ENCODE assay signal across 17 cellular contexts in genomic region chr7:123724725-123725381, GRCh38. TPM values are rescaled to one million over a fixed set of nuclear protein-coding genes. Genes with fewer than 3 reads are reported as not detected.
DNase-seq lines count a peak whose midpoint lies in the region; ATAC-seq and TF ChIP-seq lines count a peak whose summit lies in the region.
"Had no signal": no experiment of that assay in that cellular context is flagged by ENCODE, and none has a peak within 500 bp of the region (broad histone marks: within the 10 kb centered on the region; RNA-seq: fewer than 3 reads in every experiment).

No MANE protein-coding gene starts in this region.

- H3K27ac Mint-ChIP-seq in activated CD8-positive, alpha-beta T cell treated with anti-CD3 and anti-CD28 coated beads, Interleukin-2, amount 10 ng/mL, durations not matched to agents 7 days and 5 days, result peak overlapping the region; percentile 81
- peak overlapping the region in 7 of 10 donors; percentile 28 to 61 (median 47) for H3K27ac Mint-ChIP-seq in naive thymus-derived CD8-positive, alpha-beta T cell
- H3K27ac Mint-ChIP-seq in Calu3 (ENCODE audit: unreplicated experiment), result no peak overlapping the region
- H3K27ac Mint-ChIP-seq: activated T-helper 17 cell treated with anti-CD3 and anti-CD28 coated beads, Interleukin-2, amount 50 U/mL, for 72 hours had no signal

- H3K4me1 Mint-ChIP-seq in activated CD8-positive, alpha-beta T cell treated with anti-CD3 and anti-CD28 coated beads, Interleukin-2, amount 10 ng/mL, durations not matched to agents 7 days and 5 days (ENCODE audit: low read depth), result peaks cover 59% of the 10 kb centered on the region
- peaks cover 18 to 76% (median 57%) of the 10 kb centered on the region in 4 donors for H3K4me1 Mint-ChIP-seq in naive thymus-derived CD8-positive, alpha-beta T cell
- H3K4me1 Mint-ChIP-seq in Calu3 (ENCODE audit: low read depth, unreplicated experiment), result peaks cover 35% of the 10 kb centered on the region

- CTCF ChIA-PET in activated CD8-positive, alpha-beta T cell treated with anti-CD3 and anti-CD28 coated beads, Interleukin-2, amount 10 ng/mL, durations not matched to agents 7 days and 5 days (lab: Charles Lee), result interaction anchor here (2.8 kb wide), 1 partner anchor 24 kb away, joined by 17 read pairs; the partner anchor contains the start of gene WASL
- CTCF ChIA-PET in Calu3 (lab: Charles Lee), result no interaction called here

- peaks cover 28% of the 10 kb centered on the region for H3K36me3 Mint-ChIP-seq in activated CD8-positive, alpha-beta T cell treated with anti-CD3 and anti-CD28 coated beads, Interleukin-2, amount 10 ng/mL, durations not matched to agents 7 days and 5 days (ENCODE audit: low read depth)
- H3K36me3 Mint-ChIP-seq in naive thymus-derived CD8-positive, alpha-beta T cell, result peaks cover 7 to 10% (median 8%) of the 10 kb centered on the region in 3 donors
- H3K36me3 Mint-ChIP-seq in Calu3 (ENCODE audit: insufficient read depth, unreplicated experiment), result no peaks in the 10 kb centered on the region

- intact Hi-C loops in Calu3 (cut with micrococcal nuclease; ENCODE audit: unreplicated experiment), result no loop called here

- POLR2A ChIA-PET in activated CD8-positive, alpha-beta T cell treated with anti-CD3 and anti-CD28 coated beads, Interleukin-2, amount 10 ng/mL, durations not matched to agents 7 days and 5 days (lab: Charles Lee), result interaction anchor here (1.4 to 2.1 kb wide), 2 partner anchors 24 kb away, joined by 8 to 12 read pairs; partner anchors contain the start of gene WASL
- POLR2A ChIA-PET in naive thymus-derived CD8-positive, alpha-beta T cell (lab: Charles Lee), result no interaction called here

- peak; percentile 43 for ATAC-seq in activated CD8-positive, alpha-beta T cell treated with anti-CD3 and anti-CD28 coated beads, Interleukin-2, amount 10 ng/mL, durations not matched to agents 7 days and 5 days
- ATAC-seq in naive thymus-derived CD8-positive, alpha-beta T cell, result no peak
- ATAC-seq in GM21526 (IDR thresholded peaks at IDR 0.05; ENCODE audit: low FRiP score, unreplicated experiment), result no peak
- ATAC-seq: activated T-helper 17 cell treated with anti-CD3 and anti-CD28 coated beads, Interleukin-2, amount 50 U/mL, for 72 hours; GM23338 had no signal

- DNase-seq in EL (peak; percentile 10), Kasumi-1 (lab: John Stamatoyannopoulos, UW) (peak; percentile 20 to 47), Calu3 (no peak), NCI-H1417 treated with DMSO at 0.1 percent for 48 hours (lab: John Stamatoyannopoulos, UW) (no peak)
- DNase-seq in activated CD8-positive, alpha-beta T cell treated with anti-CD3 and anti-CD28 coated beads, Interleukin-2, amount 10 ng/mL, durations not matched to agents 7 days and 5 days, result no peak
- DNase-seq in naive thymus-derived CD8-positive, alpha-beta T cell, result peak in 2 of 10 donors; percentile 3 to 18
- DNase-seq: activated CD4-positive, alpha-beta T cell treated with anti-CD3 and anti-CD28 coated beads, Interleukin-2, amount 50 U/mL, for 4 hours; anterior cingulate cortex; colonic mucosa; DMS79; NCI-H1930; OCI-M1; SK-N-SH; stimulated activated CD4-positive, alpha-beta T cell treated with anti-CD3 and anti-CD28 coated beads, Interleukin-4, amount 100 ng/mL, for 24 hours had no signal

- no peaks in the 10 kb centered on the region for H3K9me3 Mint-ChIP-seq in activated CD8-positive, alpha-beta T cell treated with anti-CD3 and anti-CD28 coated beads, Interleukin-2, amount 10 ng/mL, durations not matched to agents 7 days and 5 days (ENCODE audit: insufficient read depth)
- H3K9me3 Mint-ChIP-seq in naive thymus-derived CD8-positive, alpha-beta T cell, result peaks cover 0 to 4% (median 0%) of the 10 kb centered on the region in 9 donors
- no peaks in the 10 kb centered on the region for H3K9me3 Mint-ChIP-seq in Calu3 (ENCODE audit: low read depth, unreplicated experiment)
- H3K9me3 Mint-ChIP-seq: activated T-helper 17 cell treated with anti-CD3 and anti-CD28 coated beads, Interleukin-2, amount 50 U/mL, for 72 hours; GM23338 had no signal

- H3K27me3 Mint-ChIP-seq in activated CD8-positive, alpha-beta T cell treated with anti-CD3 and anti-CD28 coated beads, Interleukin-2, amount 10 ng/mL, durations not matched to agents 7 days and 5 days (ENCODE audit: low read depth), result no peaks in the 10 kb centered on the region
- H3K27me3 Mint-ChIP-seq in naive thymus-derived CD8-positive, alpha-beta T cell, result no peaks in the 10 kb centered on the region
- no peaks in the 10 kb centered on the region for H3K27me3 Mint-ChIP-seq in Calu3 (ENCODE audit: unreplicated experiment)
- H3K27me3 Mint-ChIP-seq: activated T-helper 17 cell treated with anti-CD3 and anti-CD28 coated beads, Interleukin-2, amount 50 U/mL, for 72 hours had no signal

- TF ChIP-seq CTCF in Calu3 (IDR thresholded peaks at IDR 0.05; ENCODE audit: unreplicated experiment), result no peak

- peak overlapping the region; percentile 46 for H3K4me3 Mint-ChIP-seq in activated CD8-positive, alpha-beta T cell treated with anti-CD3 and anti-CD28 coated beads, Interleukin-2, amount 10 ng/mL, durations not matched to agents 7 days and 5 days
- H3K4me3 Mint-ChIP-seq in naive thymus-derived CD8-positive, alpha-beta T cell, result peak overlapping the region in 7 of 10 donors; percentile 8 to 57 (median 39)
- H3K4me3 Mint-ChIP-seq in Calu3 (ENCODE audit: low read depth, unreplicated experiment), result no peak overlapping the region
- H3K4me3 Mint-ChIP-seq: activated T-helper 17 cell treated with anti-CD3 and anti-CD28 coated beads, Interleukin-2, amount 50 U/mL, for 72 hours; GM23338 had no signal

- no TSS peak for BruUV-seq in Calu3 (replicated peaks; lab: Mats Ljungman, UMichigan)

RNA-seq across cellular contexts. Expression of gene WASL, which starts 23.9 kb away (rescaled TPM):
- 1 to 10 TPM; 7.5 to 7.6 TPM for total RNA-seq in activated CD8-positive, alpha-beta T cell treated with anti-CD3 and anti-CD28 coated beads, Interleukin-2, amount 10 ng/mL, durations not matched to agents 7 days and 5 days
- total RNA-seq in naive thymus-derived CD8-positive, alpha-beta T cell, result 10 to 100 TPM; 14.3 to 15.6 TPM
- 1 to 10 TPM; 2.5 to 3.0 (median 2.9) TPM for polyA plus RNA-seq in naive thymus-derived CD8-positive, alpha-beta T cell
- total RNA-seq in Calu3 (2022), result 33.2 and 37.5 TPM in 2 replicates

Comparison
In these comparisons a context has a peak if more than half of its experiments do, and no peak if none do; other contexts are left out.
1. DNase-seq: peak in EL (single experiment) and Kasumi-1 (2 of 2); none in activated CD8-positive, alpha-beta T cell treated with anti-CD3 and anti-CD28 coated beads, Interleukin-2, amount 10 ng/mL, durations not matched to agents 7 days and 5 days (single experiment), Calu3 (single experiment) and NCI-H1417 treated with DMSO at 0.1 percent for 48 hours (single experiment).